ENCODE assay signal across 9 cellular contexts in the genomic region with DNA sequence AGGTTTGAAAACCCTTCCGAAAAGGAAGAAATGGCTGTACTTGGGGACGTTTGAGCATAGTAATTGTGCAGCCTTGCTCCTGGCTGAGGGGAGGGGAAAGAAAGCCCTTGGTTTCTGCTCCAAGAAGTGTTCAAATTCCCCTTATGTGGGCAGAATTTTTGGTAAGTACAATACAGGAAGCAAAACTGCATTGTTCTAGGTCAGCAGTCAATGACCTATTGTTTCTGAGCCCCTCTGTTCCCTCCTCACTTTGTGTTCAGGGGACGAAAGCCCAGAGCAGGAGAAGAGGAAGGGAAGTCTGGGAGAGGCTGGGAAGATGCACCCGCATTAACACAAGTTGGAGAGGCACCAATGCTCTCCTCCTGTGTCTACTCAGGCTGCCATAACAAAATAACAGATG. TPM values are rescaled to one million over a fixed set of nuclear protein-coding genes. Genes with fewer than 3 reads are reported as not detected.
A peak's percentile ranks its signal among the peaks of the same experiment; 100 is the strongest.
DNase-seq lines count a peak whose midpoint lies in the region; ATAC-seq and TF ChIP-seq lines count a peak whose summit lies in the region.
"Had no signal": no experiment of that assay in that cellular context is flagged by ENCODE, and none has a peak within 500 bp of the region (broad histone marks: within the 10 kb centered on the region; RNA-seq: fewer than 3 reads in every experiment).

No MANE protein-coding gene starts in this region.

- intact Hi-C loops in activated T-helper 2 cell treated with anti-CD3 and anti-CD28 coated beads, Interferon-gamma antibody, Interleukin-2, Interleukin-4, amounts not matched to agents 10 μg/mL and 5 μg/mL and 100 μg/mL, durations not matched to agents 14 hours and 24 hours and 36 hours (cut with micrococcal nuclease), result no loop called here

- H3K27me3 Mint-ChIP-seq in mesothelial cell of epicardium (ENCODE audit: low read depth), result no peaks in the 10 kb centered on the region
- no peaks in the 10 kb centered on the region for H3K27me3 Mint-ChIP-seq in activated T-helper 2 cell treated with anti-CD3 and anti-CD28 coated beads, Interferon-gamma antibody, Interleukin-2, Interleukin-4, amounts not matched to agents 10 μg/mL and 5 μg/mL and 100 μg/mL, durations not matched to agents 14 hours and 24 hours and 36 hours (ENCODE audit: low read depth)

- ATAC-seq in GM18517 (IDR thresholded peaks at IDR 0.05; ENCODE audit: unreplicated experiment), result peak; percentile 31
- ATAC-seq in GM21619 (IDR thresholded peaks at IDR 0.05; ENCODE audit: unreplicated experiment), result peak; percentile 29
- ATAC-seq in HG03442 (IDR thresholded peaks at IDR 0.05; ENCODE audit: unreplicated experiment), result peak; percentile 33

- peak overlapping the region; percentile 68 for H3K27ac Mint-ChIP-seq in mesothelial cell of epicardium
- no peak overlapping the region for H3K27ac Mint-ChIP-seq in activated T-helper 2 cell treated with anti-CD3 and anti-CD28 coated beads, Interferon-gamma antibody, Interleukin-2, Interleukin-4, amounts not matched to agents 10 μg/mL and 5 μg/mL and 100 μg/mL, durations not matched to agents 14 hours and 24 hours and 36 hours

- no peaks in the 10 kb centered on the region for H3K9me3 Mint-ChIP-seq in mesothelial cell of epicardium
- H3K9me3 Mint-ChIP-seq in activated T-helper 2 cell treated with anti-CD3 and anti-CD28 coated beads, Interferon-gamma antibody, Interleukin-2, Interleukin-4, amounts not matched to agents 10 μg/mL and 5 μg/mL and 100 μg/mL, durations not matched to agents 14 hours and 24 hours and 36 hours, result no peaks in the 10 kb centered on the region

- no peak for TF ChIP-seq CTCF in mesothelial cell of epicardium (IDR thresholded peaks at IDR 0.05; ENCODE audit: unreplicated experiment)

- H3K4me1 Mint-ChIP-seq in mesothelial cell of epicardium, result peaks cover 42% of the 10 kb centered on the region
- peaks cover 11% of the 10 kb centered on the region for H3K4me1 Mint-ChIP-seq in activated T-helper 2 cell treated with anti-CD3 and anti-CD28 coated beads, Interferon-gamma antibody, Interleukin-2, Interleukin-4, amounts not matched to agents 10 μg/mL and 5 μg/mL and 100 μg/mL, durations not matched to agents 14 hours and 24 hours and 36 hours (ENCODE audit: low read depth)

- DNase-seq in mesothelial cell of epicardium (ENCODE audit: low spot score in 2 of 2, unreplicated experiment in 2 of 2) (no peak), NCI-H2227 treated with DMSO at 0.1 percent for 48 hours (lab: John Stamatoyannopoulos, UW) (no peak), cortex of kidney (lab: John Stamatoyannopoulos, UW) (no peak)
- DNase-seq in activated T-helper 2 cell treated with anti-CD3 and anti-CD28 coated beads, Interferon-gamma antibody, Interleukin-2, Interleukin-4, amounts not matched to agents 10 μg/mL and 5 μg/mL and 100 μg/mL, durations not matched to agents 14 hours and 24 hours and 36 hours (ENCODE audit: low spot score), result no peak
- DNase-seq in effector CD4-positive, alpha-beta T cell, result no peak
- DNase-seq: NCI-H187 had no signal

- no peak overlapping the region for H3K4me3 Mint-ChIP-seq in mesothelial cell of epicardium
- no peak overlapping the region for H3K4me3 Mint-ChIP-seq in activated T-helper 2 cell treated with anti-CD3 and anti-CD28 coated beads, Interferon-gamma antibody, Interleukin-2, Interleukin-4, amounts not matched to agents 10 μg/mL and 5 μg/mL and 100 μg/mL, durations not matched to agents 14 hours and 24 hours and 36 hours (ENCODE audit: low read depth)

- peaks cover 30% of the 10 kb centered on the region for H3K36me3 Mint-ChIP-seq in mesothelial cell of epicardium
- no peaks in the 10 kb centered on the region for H3K36me3 Mint-ChIP-seq in activated T-helper 2 cell treated with anti-CD3 and anti-CD28 coated beads, Interferon-gamma antibody, Interleukin-2, Interleukin-4, amounts not matched to agents 10 μg/mL and 5 μg/mL and 100 μg/mL, durations not matched to agents 14 hours and 24 hours and 36 hours (ENCODE audit: low read depth)

RNA-seq across cellular contexts. Expression of gene BASP1, which starts 11.9 kb away (rescaled TPM):
- total RNA-seq in mesothelial cell of epicardium, result 137 to 144 TPM (median 140 TPM) in 3 replicates
- 0.64 and 0.73 TPM in 2 replicates for total RNA-seq in activated T-helper 2 cell treated with anti-CD3 and anti-CD28 coated beads, Interferon-gamma antibody, Interleukin-2, Interleukin-4, amounts not matched to agents 10 μg/mL and 5 μg/mL and 100 μg/mL, durations not matched to agents 14 hours and 24 hours and 36 hours

Comparison
In these comparisons a context has a peak if more than half of its experiments do, and no peak if none do; other contexts are left out.
1. RNA of gene BASP1, which starts 11.9 kb away (total RNA-seq): 137 to 144 TPM in mesothelial cell of epicardium; 0.64 to 0.73 TPM in activated T-helper 2 cell treated with anti-CD3 and anti-CD28 coated beads, Interferon-gamma antibody, Interleukin-2, Interleukin-4, amounts not matched to agents 10 μg/mL and 5 μg/mL and 100 μg/mL, durations not matched to agents 14 hours and 24 hours and 36 hours; every median in the first group is over 10 times any median in the second.
2. Peak in every context shown above with its lines, with median percentiles within 50 percentile points of each other: ATAC-seq.